Comparison of ENCODE assay signal across 10 cellular contexts in genomic region chr19:12886943-12887747, GRCh38. TPM values are rescaled to one million over a fixed set of nuclear protein-coding genes. Genes with fewer than 3 reads are reported as not detected.
DNase-seq lines count a peak whose midpoint lies in the region; ATAC-seq and TF ChIP-seq lines count a peak whose summit lies in the region.
"Had no signal": no experiment of that assay in that cellular context is flagged by ENCODE, and none has a peak within 500 bp of the region (broad histone marks: within the 10 kb centered on the region; RNA-seq: fewer than 3 reads in every experiment).

KLF1 (minus strand) TSS chr19:12887201; CDS start chr19:12887140, 61 bp downstream.

- H3K9me3 ChIP-seq in Caco-2 (peaks cover 22% of the 10 kb centered on the region), OCI-LY3 (ENCODE audit: insufficient read depth, low read length) (peaks cover 19% of the 10 kb centered on the region), neutrophil (no peaks in the 10 kb centered on the region), PC-3 (ENCODE audit: low read length) (peaks cover 9% of the 10 kb centered on the region; the same call in 1 of the 2 replicates)

- H3K4me3 ChIP-seq in Caco-2 (ENCODE audit: low read depth, low read length) (no peak within 1 kb of the TSS), OCI-LY3 (ENCODE audit: low read length) (peak within 1 kb of the TSS; percentile 77), neutrophil (ENCODE audit: low read depth in 1 of 2, low read length in 1 of 2) (peak within 1 kb of the TSS; percentile 54 to 71), PC-3 (ENCODE audit: low read length) (no peak within 1 kb of the TSS)

- no peaks in the 10 kb centered on the region for H3K9me3 Mint-ChIP-seq in Caco-2 (ENCODE audit: unreplicated experiment)
- H3K9me3 Mint-ChIP-seq in effector memory CD8-positive, alpha-beta T cell, result no peaks in the 10 kb centered on the region

- H4K20me1 ChIP-seq in OCI-LY3 (ENCODE audit: insufficient read depth, low read length), result no peaks in the 10 kb centered on the region; the same call in 1 of the 2 replicates
- no peaks in the 10 kb centered on the region for H4K20me1 ChIP-seq in PC-3 (ENCODE audit: low read length)

- H2AFZ ChIP-seq in OCI-LY3 (ENCODE audit: low read depth, low read length), result no peak within 1 kb of the TSS
- H2AFZ ChIP-seq in PC-3 (ENCODE audit: low read length), result no peak within 1 kb of the TSS

- CTCF ChIA-PET in Caco-2 (lab: Charles Lee) (interaction anchor here (0.6 kb wide), 1 partner anchor 91 kb away, joined by 7 read pairs; no protein-coding TSS in a partner anchor), PC-3 (lab: Charles Lee) (no interaction called here)

- peak within 1 kb of the TSS; percentile 64 for H3K9ac ChIP-seq in OCI-LY3 (ENCODE audit: low read length)
- no peak within 1 kb of the TSS for H3K9ac ChIP-seq in PC-3 (ENCODE audit: low read length)

- H3K9me2 ChIP-seq in PC-3 (replicated peaks; ENCODE audit: low read length), result no peaks in the 10 kb centered on the region

- BruUV-seq in Caco-2 (replicated peaks; lab: Mats Ljungman, UMichigan), result no TSS peak
- BruUV-seq in PC-3 (replicated peaks; lab: Mats Ljungman, UMichigan), result no TSS peak

- H3K27me3 Mint-ChIP-seq in Caco-2 (ENCODE audit: insufficient read depth, unreplicated experiment), result peaks cover 5% of the 10 kb centered on the region
- H3K27me3 Mint-ChIP-seq in effector memory CD8-positive, alpha-beta T cell, result no peaks in the 10 kb centered on the region

- TF ChIP-seq CTCF in Caco-2 (IDR thresholded peaks at IDR 0.05; ENCODE audit: insufficient read depth in 1 of 2, low read depth in 1 of 2, low read length in 1 of 2, severe bottlenecking in 1 of 2, unreplicated experiment in 1 of 2) (no peak), OCI-LY3 (IDR thresholded peaks at IDR 0.05; ENCODE audit: low read depth, low read length) (no peak), neutrophil (IDR thresholded peaks at IDR 0.05) (no peak), PC-3 (conservative IDR thresholded peaks at IDR 0.05; ENCODE audit: low read depth, low read length) (no peak)

- H3K4me2 ChIP-seq in OCI-LY3 (ENCODE audit: low read length) (peak within 1 kb of the TSS; percentile 72), PC-3 (ENCODE audit: low read length) (no peak within 1 kb of the TSS)

- H3K79me2 ChIP-seq in OCI-LY3 (ENCODE audit: low read length), result peaks cover 12% of the 10 kb centered on the region
- peaks cover 10% of the 10 kb centered on the region for H3K79me2 ChIP-seq in PC-3 (ENCODE audit: low read length)

- H3K4me1 Mint-ChIP-seq in Caco-2 (ENCODE audit: low read depth, unreplicated experiment), result peaks cover 5% of the 10 kb centered on the region
- peaks cover 25 to 30% of the 10 kb centered on the region in 2 donors for H3K4me1 Mint-ChIP-seq in effector memory CD8-positive, alpha-beta T cell (ENCODE audit: low read depth in 2 of 2)

- H3K4me1 ChIP-seq in Caco-2 (no peaks in the 10 kb centered on the region), OCI-LY3 (ENCODE audit: low read length) (peaks cover 20% of the 10 kb centered on the region), neutrophil (ENCODE audit: control insufficient read depth in 1 of 2, insufficient read depth in 1 of 2, low read depth in 1 of 2, low read length in 1 of 2) (peaks cover 52 to 58% of the 10 kb centered on the region in 2 experiments), PC-3 (ENCODE audit: insufficient read depth, low read length) (peaks cover 6% of the 10 kb centered on the region)

- peaks cover 24% of the 10 kb centered on the region for H3K36me3 Mint-ChIP-seq in Caco-2 (ENCODE audit: insufficient read depth, unreplicated experiment)
- peaks cover 23% of the 10 kb centered on the region for H3K36me3 Mint-ChIP-seq in effector memory CD8-positive, alpha-beta T cell (ENCODE audit: insufficient read depth)

- H3K27ac Mint-ChIP-seq in Caco-2 (ENCODE audit: unreplicated experiment), result no peak within 1 kb of the TSS
- peak within 1 kb of the TSS in 1 of 2 donors; percentile 28 for H3K27ac Mint-ChIP-seq in effector memory CD8-positive, alpha-beta T cell

- POLR2A ChIA-PET in Caco-2 (lab: Charles Lee) (no interaction called here), PC-3 (lab: Charles Lee; ENCODE audit: unreplicated experiment) (no interaction called here)

- H3K4me3 Mint-ChIP-seq in Caco-2 (ENCODE audit: unreplicated experiment), result peak within 1 kb of the TSS; percentile 56
- peak within 1 kb of the TSS; percentile 69 to 70 for H3K4me3 Mint-ChIP-seq in effector memory CD8-positive, alpha-beta T cell

- H3K27ac ChIP-seq in OCI-LY3 (ENCODE audit: low read length) (no peak within 1 kb of the TSS), neutrophil (peak within 1 kb of the TSS; percentile 95), PC-3 (ENCODE audit: low read length) (no peak within 1 kb of the TSS)

- no peaks in the 10 kb centered on the region for H3K36me3 ChIP-seq in Caco-2 (ENCODE audit: control insufficient read depth, insufficient read depth, low read length)
- peaks cover 7% of the 10 kb centered on the region for H3K36me3 ChIP-seq in OCI-LY3 (replicated peaks; ENCODE audit: low read depth, low read length)
- H3K36me3 ChIP-seq in neutrophil, result no peaks in the 10 kb centered on the region
- H3K36me3 ChIP-seq in PC-3 (ENCODE audit: low read depth, low read length), result no peaks in the 10 kb centered on the region; the same call in 1 of the 2 replicates

- intact Hi-C loops in Caco-2 (cut with micrococcal nuclease; ENCODE audit: unreplicated experiment) (no loop called here), PC-3 (cut with micrococcal nuclease) (no loop called here), head of caudate nucleus (cut with DNase I) (no loop called here)

- DNase-seq in Caco-2, result no peak
- no peak for DNase-seq in effector memory CD8-positive, alpha-beta T cell
- no peak for DNase-seq in PC-3
- no peak for DNase-seq in effector CD8-positive, alpha-beta T cell (lab: John Stamatoyannopoulos, UW)
- no peak for DNase-seq in DMS 273 (lab: John Stamatoyannopoulos, UW; ENCODE audit: unreplicated experiment)
- no peak for DNase-seq in head of caudate nucleus
- DNase-seq: amniotic stem cell, NCI-H524 treated with DMSO at 0.1 percent for 48 hours had no signal

- no peaks in the 10 kb centered on the region for H3K27me3 ChIP-seq in Caco-2 (replicated peaks; ENCODE audit: control insufficient read depth, insufficient read depth, low read length)
- H3K27me3 ChIP-seq in OCI-LY3 (ENCODE audit: low read depth, low read length), result no peaks in the 10 kb centered on the region
- H3K27me3 ChIP-seq in neutrophil, result peaks cover 8% of the 10 kb centered on the region
- peaks cover 9% of the 10 kb centered on the region; the same call in 1 of the 2 replicates for H3K27me3 ChIP-seq in PC-3 (ENCODE audit: low read length)

- H3F3A ChIP-seq in PC-3 (ENCODE audit: low read length, unreplicated experiment), result no peaks in the 10 kb centered on the region

- ATAC-seq in effector memory CD8-positive, alpha-beta T cell (replicated peaks), result no peak
- ATAC-seq in PC-3, result no peak

RNA-seq across cellular contexts. Expression of gene KLF1, which starts in this region (rescaled TPM):
- not detected in 2 replicates for total RNA-seq in Caco-2 (2022)
- total RNA-seq in PC-3 (2014; rRNA removed), result not detected in 2 replicates

Comparison
In these comparisons a context has a peak if more than half of its experiments do, and no peak if none do; other contexts are left out.
1. H3K4me3 ChIP-seq: peak in OCI-LY3 (single experiment) and neutrophil (2 of 2); none in Caco-2 (single experiment) and PC-3 (single experiment).